ENCODE assay signal across 8 cellular contexts in the genomic region with DNA sequence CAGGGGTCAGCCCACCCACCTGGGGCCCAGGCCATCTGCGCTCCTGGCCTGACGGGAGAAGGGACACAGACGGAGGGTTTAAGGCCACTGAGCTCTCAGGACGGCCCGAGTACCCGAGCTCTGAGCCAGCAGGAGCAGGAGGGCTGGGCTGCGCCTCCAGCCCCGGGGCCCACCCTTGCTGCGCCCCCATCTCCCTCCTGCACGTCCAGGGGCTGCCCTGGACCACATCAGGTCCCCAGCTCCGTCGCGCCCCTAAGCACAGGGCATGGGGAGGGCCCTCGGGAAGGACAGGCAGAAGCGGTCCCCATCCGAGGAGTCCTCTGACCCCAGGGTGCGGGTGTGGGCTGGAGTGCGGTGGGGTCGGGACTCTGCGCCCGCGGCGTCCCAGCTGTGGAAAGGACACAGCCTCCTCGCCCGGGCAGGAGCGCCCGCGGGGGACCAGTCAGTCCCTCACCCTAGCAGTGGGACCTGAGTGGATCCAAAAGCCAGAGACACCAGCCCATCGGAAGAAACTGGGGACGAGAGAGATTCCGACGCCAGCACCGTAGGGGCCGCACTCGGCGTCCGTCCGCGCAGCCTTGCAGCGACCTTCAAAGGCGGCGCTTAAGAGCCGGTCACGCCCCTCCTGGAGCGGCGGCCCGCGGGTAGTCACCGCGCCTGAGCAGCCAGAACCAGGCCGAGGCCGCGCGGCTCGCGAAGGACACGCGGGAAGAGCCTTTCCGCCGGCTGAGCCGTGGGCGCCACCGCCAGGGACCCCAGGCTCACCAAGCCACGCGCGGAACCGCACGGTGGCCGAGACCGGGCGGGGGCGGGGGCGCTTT. TPM values are rescaled to one million over a fixed set of nuclear protein-coding genes. Genes with fewer than 3 reads are reported as not detected.
DNase-seq lines count a peak whose midpoint lies in the region; ATAC-seq, FAIRE-seq and TF ChIP-seq lines count a peak whose summit lies in the region.

No MANE protein-coding gene starts in this region.

- peak overlapping the region; percentile 52; the same call in 1 of the 2 replicates for H3K9ac ChIP-seq in HUES64 (ENCODE audit: low read depth, low read length)
- peak overlapping the region; percentile 65 for H3K9ac ChIP-seq in astrocyte (ENCODE audit: low read length)
- no peak overlapping the region for H3K9ac ChIP-seq in iPS-18a (ENCODE audit: low read length)

- H3K4me1 Mint-ChIP-seq in CD8-positive, alpha-beta T cell (ENCODE audit: low read depth) = peaks cover 4% of the 10 kb centered on the region
- H3K4me1 Mint-ChIP-seq in astrocyte (ENCODE audit: low read depth, unreplicated experiment) = no peaks in the 10 kb centered on the region

- peak; percentile 53 to 69 for TF ChIP-seq POLR2A in gastrocnemius medialis (IDR thresholded peaks at IDR 0.05)

- POLR2A ChIA-PET in CD8-positive, alpha-beta T cell (lab: Charles Lee) = no interaction called here

- no peak for TF ChIP-seq CTCF in CD8-positive, alpha-beta T cell (IDR thresholded peaks at IDR 0.05)
- TF ChIP-seq CTCF in astrocyte (IDR thresholded peaks at IDR 0.05; ENCODE audit: insufficient read depth, low read depth, low read length) = no peak
- TF ChIP-seq CTCF in gastrocnemius medialis (IDR thresholded peaks at IDR 0.05 in 4 of 5, conservative IDR thresholded peaks at IDR 0.05 in 1 of 5) = no peak

- 16% methylated on average over 73 of the region's 73 CpGs for WGBS in HUES64

- H3K4me2 ChIP-seq in astrocyte (ENCODE audit: low read length) = peak overlapping the region; percentile 83

- no peak overlapping the region for H3K27ac ChIP-seq in CD8-positive, alpha-beta T cell (ENCODE audit: low read depth, low read length)
- H3K27ac ChIP-seq in HUES64 (ENCODE audit: low read depth, low read length) (no peak overlapping the region), astrocyte (ENCODE audit: low read depth, low read length) (no peak overlapping the region), iPS-18a (ENCODE audit: low read length) (no peak overlapping the region), gastrocnemius medialis (peak overlapping the region; percentile 75 to 85 (median 80))

- in situ Hi-C loops in gastrocnemius medialis (cut with MboI; ENCODE audit: low sequenced_read_pairs in 4 of 4) = no loop called here

- peak overlapping the region; percentile 97 for H2AFZ ChIP-seq in astrocyte (ENCODE audit: low read depth, low read length)

- H3K36me3 ChIP-seq in CD8-positive, alpha-beta T cell (ENCODE audit: insufficient read depth, low read length) = no peaks in the 10 kb centered on the region
- no peaks in the 10 kb centered on the region for H3K36me3 ChIP-seq in HUES64 (ENCODE audit: insufficient read depth, low read length)
- H3K36me3 ChIP-seq in astrocyte (ENCODE audit: insufficient read depth, low read length) = no peaks in the 10 kb centered on the region
- H3K36me3 ChIP-seq in iPS-18a (ENCODE audit: control insufficient read depth, low read depth, low read length) = no peaks in the 10 kb centered on the region
- no peaks in the 10 kb centered on the region for H3K36me3 ChIP-seq in gastrocnemius medialis

- H3K9me3 ChIP-seq in CD8-positive, alpha-beta T cell (ENCODE audit: low read length) = no peaks in the 10 kb centered on the region
- H3K9me3 ChIP-seq in HUES64 (ENCODE audit: insufficient read depth, low read depth, low read length) (no peaks in the 10 kb centered on the region), astrocyte (ENCODE audit: insufficient read depth, low read depth, low read length) (no peaks in the 10 kb centered on the region), iPS-18a (ENCODE audit: control insufficient read depth, low read depth, low read length) (no peaks in the 10 kb centered on the region), gastrocnemius medialis (no peaks in the 10 kb centered on the region)

- H3K9me3 Mint-ChIP-seq in CD8-positive, alpha-beta T cell = no peaks in the 10 kb centered on the region
- peaks cover 2% of the 10 kb centered on the region for H3K9me3 Mint-ChIP-seq in astrocyte (ENCODE audit: unreplicated experiment)

- DNase-seq in CD8-positive, alpha-beta T cell = peak in 5 of 7 experiments; percentile 5 to 56 (median 25)
- peak; percentile 39 for DNase-seq in astrocyte (ENCODE audit: low read depth)
- peak in 1 of 2 donors; percentile 73 for DNase-seq in gastrocnemius medialis
- DNase-seq in epidermal melanocyte (ENCODE audit: insufficient read length, low spot score) = no peak

- intact Hi-C loops in CD8-positive, alpha-beta T cell (cut with DNase I, micrococcal nuclease) = no loop called here
- intact Hi-C loops in gastrocnemius medialis (cut with DNase I; ENCODE audit: low total_unique reads) = loop anchor here (2.0 to 5.0 kb wide), 3 partner anchors 51 to 538 kb away; a partner anchor contains a TSS

- H3K27ac Mint-ChIP-seq in CD8-positive, alpha-beta T cell = no peak overlapping the region
- no peak overlapping the region for H3K27ac Mint-ChIP-seq in astrocyte (ENCODE audit: unreplicated experiment)

- no peaks in the 10 kb centered on the region for H3K79me2 ChIP-seq in astrocyte (ENCODE audit: insufficient read depth, low read length)

- H3K27me3 ChIP-seq in CD8-positive, alpha-beta T cell (ENCODE audit: insufficient read depth, low read length) = peaks cover 3% of the 10 kb centered on the region
- H3K27me3 ChIP-seq in HUES64 (ENCODE audit: insufficient read depth, low read length) (peaks cover 43% of the 10 kb centered on the region), astrocyte (ENCODE audit: insufficient read depth, low read length) (peaks cover 2% of the 10 kb centered on the region), iPS-18a (ENCODE audit: control insufficient read depth, insufficient read depth, low read length) (peaks cover 43% of the 10 kb centered on the region), gastrocnemius medialis (no peaks in the 10 kb centered on the region)

- H3K4me3 Mint-ChIP-seq in CD8-positive, alpha-beta T cell = peak overlapping the region; percentile 58
- no peak overlapping the region for H3K4me3 Mint-ChIP-seq in astrocyte (ENCODE audit: unreplicated experiment)

- no peaks in the 10 kb centered on the region for H4K20me1 ChIP-seq in astrocyte (ENCODE audit: insufficient read depth, low read length)

- no peaks in the 10 kb centered on the region for H3K36me3 Mint-ChIP-seq in CD8-positive, alpha-beta T cell
- H3K36me3 Mint-ChIP-seq in astrocyte (ENCODE audit: low read depth, unreplicated experiment) = no peaks in the 10 kb centered on the region

- peaks cover 10% of the 10 kb centered on the region for H3K27me3 Mint-ChIP-seq in CD8-positive, alpha-beta T cell (ENCODE audit: low read depth)
- H3K27me3 Mint-ChIP-seq in astrocyte (ENCODE audit: low read depth, unreplicated experiment) = peaks cover 57% of the 10 kb centered on the region

- CTCF ChIA-PET in CD8-positive, alpha-beta T cell (lab: Charles Lee) = no interaction called here

- peaks cover 9% of the 10 kb centered on the region for H3K4me1 ChIP-seq in CD8-positive, alpha-beta T cell (ENCODE audit: insufficient read depth, low read length)
- H3K4me1 ChIP-seq in HUES64 (ENCODE audit: insufficient read depth, low read length) (no peaks in the 10 kb centered on the region), astrocyte (ENCODE audit: insufficient read depth, low read length) (peaks cover 4% of the 10 kb centered on the region), iPS-18a (ENCODE audit: control insufficient read depth, low read depth, low read length) (no peaks in the 10 kb centered on the region), gastrocnemius medialis (peaks cover 37 to 54% of the 10 kb centered on the region in 2 donors)

- peak overlapping the region; percentile 40 for H3K4me3 ChIP-seq in CD8-positive, alpha-beta T cell (ENCODE audit: low read depth, low read length)
- H3K4me3 ChIP-seq in HUES64 (ENCODE audit: low read length) (peak overlapping the region; percentile 56), astrocyte (ENCODE audit: insufficient read depth, low read depth, low read length) (peak overlapping the region; percentile 51), iPS-18a (ENCODE audit: low read length) (peak overlapping the region; percentile 57), gastrocnemius medialis (peak overlapping the region; percentile 49 to 71 (median 61))

- no peak for FAIRE-seq in astrocyte (lab: Jason Lieb, UNC)

- ATAC-seq in CD8-positive, alpha-beta T cell = peak; percentile 76
- ATAC-seq in gastrocnemius medialis = peak; percentile 55 to 67
- ATAC-seq in HG03439 (IDR thresholded peaks at IDR 0.05; ENCODE audit: unreplicated experiment) = no peak
- no peak for ATAC-seq in HG02623 (IDR thresholded peaks at IDR 0.05; ENCODE audit: unreplicated experiment)

RNA-seq across cellular contexts. Expression of a gene that starts 15.9 kb away (rescaled TPM):
- not detected for total RNA-seq in CD8-positive, alpha-beta T cell
- 0.10 TPM for polyA plus RNA-seq in HUES64 (2013, experiment 1 of 2)
- polyA plus RNA-seq in HUES64 (2013, experiment 2 of 2) = 0.38 TPM
- 0.18 TPM in 1 of 2 replicates, not detected in the other for total RNA-seq in astrocyte
- total RNA-seq in gastrocnemius medialis = 10 to 100 TPM; 35.3 to 64.8 (median 46.0) TPM

Comparison
In these comparisons a context has a peak if more than half of its experiments do, and no peak if none do; other contexts are left out.
1. ATAC-seq: peak in CD8-positive, alpha-beta T cell (single experiment) and gastrocnemius medialis (2 of 2); none in HG03439 (single experiment) and HG02623 (single experiment).
2. H3K27ac ChIP-seq: peak in gastrocnemius medialis (4 of 4); none in CD8-positive, alpha-beta T cell (single experiment), HUES64 (single experiment), astrocyte (single experiment) and iPS-18a (single experiment).
3. RNA of a gene that starts 15.9 kb away (total RNA-seq): 35.3 to 64.8 TPM in gastrocnemius medialis; 0.18 TPM in astrocyte and not detected in CD8-positive, alpha-beta T cell; every median in the first group is over 10 times any median in the second.
4. Peak in every context shown above with its lines, with median percentiles within 50 percentile points of each other: H3K4me3 ChIP-seq.